Comparison of ENCODE assay signal across 19 cellular contexts in genomic region chr20:13243826-13244376, GRCh38. TPM values are rescaled to one million over a fixed set of nuclear protein-coding genes. Genes with fewer than 3 reads are reported as not detected.
A peak's percentile ranks its signal among the peaks of the same experiment; 100 is the strongest.
DNase-seq lines count a peak whose midpoint lies in the region; ATAC-seq and TF ChIP-seq lines count a peak whose summit lies in the region.
"Had no signal": no experiment of that assay in that cellular context is flagged by ENCODE, and none has a peak within 500 bp of the region (broad histone marks: within the 10 kb centered on the region; RNA-seq: fewer than 3 reads in every experiment).

No MANE protein-coding gene starts in this region.

- CTCF ChIA-PET in AG04449 (lab: Yijun Ruan, JAX): interaction anchor here (1.4 kb wide), 1 partner anchor 18 kb away, joined by 4 read pairs; no protein-coding TSS in a partner anchor

- H3K4me1 ChIP-seq in adipocyte (ENCODE audit: control insufficient read depth, insufficient read depth, low read length): peaks cover 13% of the 10 kb centered on the region
- H3K4me1 ChIP-seq: neural progenitor cell, suprapubic skin had no signal

- H3K27me3 ChIP-seq in adipocyte (replicated peaks; ENCODE audit: control insufficient read depth, insufficient read depth, low read length) (no peaks in the 10 kb centered on the region), kidney epithelial cell (ENCODE audit: control insufficient read depth, insufficient read depth, low read length) (no peaks in the 10 kb centered on the region)
- H3K27me3 ChIP-seq: cardiac muscle cell, neural progenitor cell, suprapubic skin had no signal

- no peak overlapping the region for H3K9ac ChIP-seq in adipocyte (ENCODE audit: low read length)
- H3K9ac ChIP-seq: KMS-11, neural progenitor cell had no signal

- no peak for TF ChIP-seq CTCF in AG04449 (IDR thresholded peaks at IDR 0.05; ENCODE audit: insufficient read depth, low read length, missing control alignments)
- no peak for TF ChIP-seq CTCF in kidney epithelial cell (IDR thresholded peaks at IDR 0.05; ENCODE audit: insufficient read depth, low read length, poor library complexity, severe bottlenecking)

- H3K36me3 ChIP-seq in adipocyte (ENCODE audit: control insufficient read depth, insufficient read depth, low read length, severe bottlenecking): no peaks in the 10 kb centered on the region
- H3K36me3 ChIP-seq in kidney epithelial cell (ENCODE audit: control insufficient read depth, insufficient read depth, low read length): no peaks in the 10 kb centered on the region
- H3K36me3 ChIP-seq: cardiac muscle cell, neural progenitor cell, suprapubic skin had no signal

- H3K4me3 ChIP-seq in AG04449 (ENCODE audit: low read depth, low read length) (no peak overlapping the region), adipocyte (ENCODE audit: low read length) (no peak overlapping the region), kidney epithelial cell (ENCODE audit: low read depth, low read length) (no peak overlapping the region)
- H3K4me3 ChIP-seq: cardiac muscle cell, GM12878, neural progenitor cell, SK-N-MC, suprapubic skin had no signal

- POLR2A ChIA-PET in AG04449 (lab: Yijun Ruan, JAX): no interaction called here

- ATAC-seq in GM21526 (IDR thresholded peaks at IDR 0.05; ENCODE audit: low FRiP score, unreplicated experiment) (no peak), GM19452 (IDR thresholded peaks at IDR 0.05; ENCODE audit: unreplicated experiment) (no peak)
- ATAC-seq: GM12878 had no signal

- DNase-seq in AG04449 (ENCODE audit: low read depth, low spot score) (peak; percentile 28), HuH-7.5 (ENCODE audit: low spot score) (peak; percentile 63), adipocyte (ENCODE audit: low read depth) (peak; percentile 72), kidney epithelial cell (ENCODE audit: low read depth) (peak; percentile 42), NCI-H446 treated with DMSO at 0.1 percent for 48 hours (lab: John Stamatoyannopoulos, UW) (no peak)
- no peak for DNase-seq in stimulated activated CD4-positive, alpha-beta T cell treated with anti-CD3 and anti-CD28 coated beads, Interleukin-15, amount 100 ng/mL, for 24 hours
- DNase-seq: activated naive CD8-positive, alpha-beta T cell treated with anti-CD3 and anti-CD28 coated beads, Interleukin-2, amount 10 ng/mL, durations not matched to agents 7 days and 5 days; activated T-cell treated with anti-CD3 and anti-CD28 coated beads, Interleukin-2, amount 50 U/mL, for 48 hours; GOT3; NCI-H1105 treated with DMSO at 0.1 percent for 48 hours; NK-92 treated with Interleukin-12 subunit alpha and Interleukin-12 subunit beta, amount 100 ng/mL, for 24 hours had no signal

- no peaks in the 10 kb centered on the region for H3K9me3 ChIP-seq in adipocyte (ENCODE audit: control insufficient read depth, low read length)
- H3K9me3 ChIP-seq: suprapubic skin had no signal

RNA-seq across cellular contexts. Expression of gene ISM1, which starts 22.8 kb away (rescaled TPM):
- 0.27 TPM in 1 of 2 replicates, not detected in the other for total RNA-seq in kidney epithelial cell
- total RNA-seq: GM12878 had no signal

Comparison
In these comparisons a context has a peak if more than half of its experiments do, and no peak if none do; other contexts are left out.
1. DNase-seq: peak in AG04449 (single experiment), HuH-7.5 (single experiment), adipocyte (single experiment) and kidney epithelial cell (single experiment); none in NCI-H446 treated with DMSO at 0.1 percent for 48 hours (single experiment) and stimulated activated CD4-positive, alpha-beta T cell treated with anti-CD3 and anti-CD28 coated beads, Interleukin-15, amount 100 ng/mL, for 24 hours (single experiment).